Comparison of ENCODE assay signal across 8 cellular contexts in the genomic region with DNA sequence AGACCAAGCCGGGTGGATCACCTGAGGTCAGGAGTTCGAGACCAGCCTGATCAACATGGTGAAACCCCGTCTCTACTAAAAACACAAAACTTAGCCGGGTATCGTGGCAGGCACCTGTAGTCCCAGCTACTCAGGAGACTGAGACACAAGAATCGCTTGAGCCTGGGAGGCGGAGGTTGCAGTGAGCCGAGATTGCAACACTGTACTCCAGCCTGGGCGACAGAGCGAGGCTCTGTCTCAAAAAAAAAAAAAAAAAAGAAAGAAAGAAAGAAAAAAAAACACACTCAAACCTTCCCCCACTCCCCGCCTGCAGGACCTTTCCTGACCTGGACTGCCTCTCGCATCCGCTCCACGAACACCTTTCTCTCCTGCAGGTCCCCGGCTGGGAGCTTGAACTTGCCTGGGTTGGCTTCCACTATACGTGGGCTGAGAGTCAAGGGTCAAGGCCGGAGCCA. TPM values are rescaled to one million over a fixed set of nuclear protein-coding genes. Genes with fewer than 3 reads are reported as not detected.
A peak's percentile ranks its signal among the peaks of the same experiment; 100 is the strongest.
DNase-seq lines count a peak whose midpoint lies in the region; ATAC-seq and TF ChIP-seq lines count a peak whose summit lies in the region.
"Not testable (repeated sequence)": the region's sequence is repeated elsewhere in the genome, so short reads cannot be mapped to it uniquely, and the experiment has no call there.

No MANE protein-coding gene starts in this region.

- H3K4me1 ChIP-seq in ES-I3 (ENCODE audit: insufficient read depth, low read length); mesendoderm (ENCODE audit: control insufficient read depth, low read depth, low read length); upper lobe of right lung: not testable (repeated sequence)
- peaks cover 11% of the 10 kb centered on the region for H3K4me1 ChIP-seq in mammary epithelial cell (ENCODE audit: insufficient read depth, low read length)
- H3K4me1 ChIP-seq in gastroesophageal sphincter, result peaks cover 0 to 44% (median 7%) of the 10 kb centered on the region in 3 donors

- dilution Hi-C loops in mammary epithelial cell (cut with HindIII; ENCODE audit: low sequenced_read_pairs), result not testable (repeated sequence)

- H4K20me1 ChIP-seq in mammary epithelial cell (ENCODE audit: insufficient read depth, low read length), result not testable (repeated sequence)

- H3K9me3 ChIP-seq in ES-I3 (ENCODE audit: control insufficient read depth, insufficient read depth, low read length); mammary epithelial cell (replicated peaks; ENCODE audit: insufficient read depth, low read length); gastroesophageal sphincter; upper lobe of right lung: not testable (repeated sequence)

- H4K5ac ChIP-seq in mesendoderm (ENCODE audit: low read length), result not testable (repeated sequence)

- H3K18ac ChIP-seq in mesendoderm (ENCODE audit: low read length), result not testable (repeated sequence)

- H3K23ac ChIP-seq in mesendoderm (ENCODE audit: low read length), result peak overlapping the region; percentile 89

- CTCF ChIA-PET in activated CD4-positive, alpha-beta memory T cell treated with anti-CD3 and anti-CD28 coated beads for 36 hours (lab: Charles Lee), result interaction anchor here (0.8 to 2.1 kb wide), 5 partner anchors 17 to 50 kb away, joined by 3 to 12 read pairs (median 7); partner anchors contain the start of gene NACC1
- CTCF ChIA-PET in mammary epithelial cell (lab: Charles Lee; ENCODE audit: low non-redundant PET), result not testable (repeated sequence)

- not testable (repeated sequence) for H2BK120ac ChIP-seq in mesendoderm (ENCODE audit: low read depth, low read length)

- peak overlapping the region; percentile 96 for H3K56ac ChIP-seq in mesendoderm (ENCODE audit: low read length)

- TF ChIP-seq CTCF in NB4 (IDR thresholded peaks at IDR 0.05; ENCODE audit: low read depth, low read length); mammary epithelial cell (conservative IDR thresholded peaks at IDR 0.05 in 1 of 2, IDR thresholded peaks at IDR 0.05 in 1 of 2; ENCODE audit: extremely low read depth in 1 of 2, insufficient read depth in 1 of 2, low read depth in 1 of 2, low read length in 2 of 2); gastroesophageal sphincter (IDR thresholded peaks at IDR 0.05); retinal pigment epithelial cell (conservative IDR thresholded peaks at IDR 0.05; ENCODE audit: low read depth, low read length); upper lobe of right lung (IDR thresholded peaks at IDR 0.05): not testable (repeated sequence)

- peaks cover 26% of the 10 kb centered on the region for H3K36me3 Mint-ChIP-seq in activated CD4-positive, alpha-beta memory T cell treated with anti-CD3 and anti-CD28 coated beads for 36 hours

- ATAC-seq in gastroesophageal sphincter, upper lobe of right lung: not testable (repeated sequence)

- POLR2A ChIA-PET in activated CD4-positive, alpha-beta memory T cell treated with anti-CD3 and anti-CD28 coated beads for 36 hours (lab: Charles Lee), result interaction anchor here (0.6 to 1.6 kb wide), 3 partner anchors 13 to 46 kb away, joined by 3 to 10 read pairs (median 3); no protein-coding TSS in a partner anchor

- H3K4me2 ChIP-seq in mammary epithelial cell (ENCODE audit: insufficient read depth, low read depth, low read length) (peak overlapping the region; percentile 99), mesendoderm (ENCODE audit: low read length) (peak overlapping the region; percentile 96)

- H3K36me3 ChIP-seq in ES-I3 (ENCODE audit: insufficient read depth, low read length); mammary epithelial cell (ENCODE audit: insufficient read depth, low read length); mesendoderm (ENCODE audit: control insufficient read depth, insufficient read depth, low read length): not testable (repeated sequence)
- H3K36me3 ChIP-seq in gastroesophageal sphincter (peaks cover 0 to 22% of the 10 kb centered on the region in 2 donors), upper lobe of right lung (peaks cover 13% of the 10 kb centered on the region)

- H2AFZ ChIP-seq in mammary epithelial cell (ENCODE audit: low read depth, low read length), result peak overlapping the region; percentile 90

- H3K4me3 Mint-ChIP-seq in activated CD4-positive, alpha-beta memory T cell treated with anti-CD3 and anti-CD28 coated beads for 36 hours, result peak overlapping the region; percentile 99

- H3K27ac ChIP-seq in mammary epithelial cell (ENCODE audit: insufficient read depth, low read depth, low read length); mesendoderm (ENCODE audit: low read depth, low read length): not testable (repeated sequence)
- H3K27ac ChIP-seq in gastroesophageal sphincter (peak overlapping the region in 3 of 4 donors; percentile 98 to 100 (median 99)), upper lobe of right lung (peak overlapping the region; percentile 99)

- not testable (repeated sequence) for BruUV-seq in mammary epithelial cell (replicated peaks; lab: Mats Ljungman, UMichigan)

- H3K27me3 ChIP-seq in mammary epithelial cell (ENCODE audit: insufficient read depth, low read length); gastroesophageal sphincter; mesendoderm (ENCODE audit: insufficient read depth, low read length, poor library complexity); upper lobe of right lung: not testable (repeated sequence)

- intact Hi-C loops in activated CD4-positive, alpha-beta memory T cell treated with anti-CD3 and anti-CD28 coated beads for 36 hours (cut with micrococcal nuclease); mammary epithelial cell (cut with micrococcal nuclease); upper lobe of right lung (cut with DNase I): not testable (repeated sequence)

- H3K79me2 ChIP-seq in mammary epithelial cell (ENCODE audit: insufficient read depth, low read length) (peaks cover 46% of the 10 kb centered on the region), mesendoderm (ENCODE audit: control insufficient read depth, insufficient read depth, low read length) (peaks cover 22% of the 10 kb centered on the region)

- DNase-seq in NB4 (ENCODE audit: low read depth); activated CD4-positive, alpha-beta memory T cell treated with anti-CD3 and anti-CD28 coated beads for 36 hours; mammary epithelial cell; mesendoderm; retinal pigment epithelial cell (ENCODE audit: low read depth); upper lobe of right lung: not testable (repeated sequence)

- in situ Hi-C loops in mammary epithelial cell (cut with MboI; ENCODE audit: low sequenced_read_pairs in 2 of 2), result not testable (repeated sequence)

- not testable (repeated sequence) for H3K79me1 ChIP-seq in mesendoderm (ENCODE audit: low read length)

- H3K27ac Mint-ChIP-seq in activated CD4-positive, alpha-beta memory T cell treated with anti-CD3 and anti-CD28 coated beads for 36 hours, result peak overlapping the region; percentile 68

- H3K27me3 Mint-ChIP-seq in activated CD4-positive, alpha-beta memory T cell treated with anti-CD3 and anti-CD28 coated beads for 36 hours, result not testable (repeated sequence)

- H3K9me3 Mint-ChIP-seq in activated CD4-positive, alpha-beta memory T cell treated with anti-CD3 and anti-CD28 coated beads for 36 hours, result not testable (repeated sequence)

- TF ChIP-seq POLR2A in NB4 (IDR thresholded peaks at IDR 0.05; ENCODE audit: extremely low read depth, insufficient read length); gastroesophageal sphincter (IDR thresholded peaks at IDR 0.05): not testable (repeated sequence)

- H2BK5ac ChIP-seq in mesendoderm (ENCODE audit: low read length), result not testable (repeated sequence)

- peaks cover 19% of the 10 kb centered on the region for H3K4me1 Mint-ChIP-seq in activated CD4-positive, alpha-beta memory T cell treated with anti-CD3 and anti-CD28 coated beads for 36 hours (ENCODE audit: low read depth)

- H3K9ac ChIP-seq in ES-I3 (ENCODE audit: low read depth, low read length) (peak overlapping the region; percentile 91), mammary epithelial cell (ENCODE audit: insufficient read depth, low read length) (peak overlapping the region; percentile 88), mesendoderm (ENCODE audit: low read length) (peak overlapping the region; percentile 90)

- H3K4me3 ChIP-seq in NB4 (ENCODE audit: low read depth, low read length) (peak overlapping the region; percentile 92), mammary epithelial cell (replicated peaks in 1 of 3; ENCODE audit: insufficient read depth in 1 of 3, low read depth in 2 of 3, low read length in 3 of 3) (peak overlapping the region; percentile 61 to 93 (median 74)), gastroesophageal sphincter (peak overlapping the region; percentile 94 to 96), mesendoderm (ENCODE audit: low read length) (peak overlapping the region; percentile 80), retinal pigment epithelial cell (ENCODE audit: low read length) (peak overlapping the region; percentile 80), upper lobe of right lung (peak overlapping the region; percentile 96)

- WGBS in mammary epithelial cell (ENCODE audit: low coverage, missing lambda C conversion rate), result 41% methylated on average over 9 of the region's 17 CpGs
- WGBS in gastroesophageal sphincter (ENCODE audit: low coverage in 1 of 2), 2 donors, result 23% methylated on average over 5 of the region's 17 CpGs; no CpG with 5 or more reads in 1 of the 2 donors
- no CpG with 5 or more reads among the region's 17 CpGs for WGBS in mesendoderm (ENCODE audit: extremely low coverage, insufficient coverage, low lambda C conversion rate)

- not testable (repeated sequence) for H2AK5ac ChIP-seq in mesendoderm (ENCODE audit: low read length)

- TF ChIP-seq EP300 in gastroesophageal sphincter (IDR thresholded peaks at IDR 0.05), result not testable (repeated sequence)

- H2BK15ac ChIP-seq in mesendoderm (replicated peaks; ENCODE audit: low read depth), result not testable (repeated sequence)

- not testable (repeated sequence) for H3K4ac ChIP-seq in mesendoderm (ENCODE audit: low read depth, low read length)

- H4K8ac ChIP-seq in mesendoderm (ENCODE audit: low read depth, low read length), result not testable (repeated sequence)

RNA-seq across cellular contexts. Expression of gene STX10, which starts 1.0 kb away (rescaled TPM):
- total RNA-seq in activated CD4-positive, alpha-beta memory T cell treated with anti-CD3 and anti-CD28 coated beads for 36 hours, result 10 to 100 TPM; 65.5 to 66.3 TPM
- total RNA-seq in mammary epithelial cell (10 to 100 TPM; 33.7 to 48.0 TPM), gastroesophageal sphincter (10 to 100 TPM; 45.1 to 69.0 (median 53.0) TPM), upper lobe of right lung (65.4 TPM)
- polyA plus RNA-seq in mammary epithelial cell, result 67.4 TPM
- 102 TPM for polyA minus RNA-seq in mammary epithelial cell
- polyA plus RNA-seq in mesendoderm (2013, experiment 1 of 2), result 30.2 TPM
- 29.9 TPM for polyA plus RNA-seq in mesendoderm (2013, experiment 2 of 2)

RNA-seq across cellular contexts. Expression of gene IER2, which starts 1.0 kb away (rescaled TPM):
- total RNA-seq in activated CD4-positive, alpha-beta memory T cell treated with anti-CD3 and anti-CD28 coated beads for 36 hours, result 100 to 1,000 TPM; 129 to 137 TPM
- total RNA-seq in mammary epithelial cell (100 to 1,000 TPM in 1 of 2 donors, 10 to 100 TPM in 1; 16.2 to 108 TPM), gastroesophageal sphincter (10 to 100 TPM; 33.8 to 62.1 (median 48.0) TPM), upper lobe of right lung (104 TPM)
- polyA plus RNA-seq in mammary epithelial cell, result 42.1 TPM
- polyA minus RNA-seq in mammary epithelial cell, result 25.5 TPM
- polyA plus RNA-seq in mesendoderm (2013, experiment 1 of 2), result 75.2 TPM
- 77.2 TPM for polyA plus RNA-seq in mesendoderm (2013, experiment 2 of 2)

RNA-seq across cellular contexts. Expression of gene NACC1, which starts 31.1 kb away (rescaled TPM):
- 10 to 100 TPM; 89.8 to 90.9 TPM for total RNA-seq in activated CD4-positive, alpha-beta memory T cell treated with anti-CD3 and anti-CD28 coated beads for 36 hours
- total RNA-seq in mammary epithelial cell (100 to 1,000 TPM in 1 of 2 donors, 10 to 100 TPM in 1; 76.2 to 106 TPM), gastroesophageal sphincter (10 to 100 TPM; 23.8 to 55.2 (median 26.2) TPM), upper lobe of right lung (39.8 TPM)
- 90.9 TPM for polyA plus RNA-seq in mammary epithelial cell
- 45.9 TPM for polyA minus RNA-seq in mammary epithelial cell
- 210 TPM for polyA plus RNA-seq in mesendoderm (2013, experiment 1 of 2)
- polyA plus RNA-seq in mesendoderm (2013, experiment 2 of 2), result 205 TPM

RNA-seq across cellular contexts. Expression of gene TRMT1, which starts 32.7 kb away (rescaled TPM):
- 10 to 100 TPM; 59.2 to 61.3 TPM for total RNA-seq in activated CD4-positive, alpha-beta memory T cell treated with anti-CD3 and anti-CD28 coated beads for 36 hours
- total RNA-seq in mammary epithelial cell (10 to 100 TPM; 28.7 to 56.2 TPM), gastroesophageal sphincter (10 to 100 TPM; 25.7 to 30.0 (median 28.7) TPM), upper lobe of right lung (33.7 TPM)
- polyA plus RNA-seq in mammary epithelial cell, result 39.3 TPM
- 66.7 TPM for polyA minus RNA-seq in mammary epithelial cell
- 67.9 TPM for polyA plus RNA-seq in mesendoderm (2013, experiment 1 of 2)
- polyA plus RNA-seq in mesendoderm (2013, experiment 2 of 2), result 70.6 TPM

RNA-seq across cellular contexts. Expression of gene LYL1, which starts 46.5 kb away (rescaled TPM):
- total RNA-seq in activated CD4-positive, alpha-beta memory T cell treated with anti-CD3 and anti-CD28 coated beads for 36 hours, result 1 to 10 TPM; 5.0 to 5.6 TPM
- total RNA-seq in mammary epithelial cell (not detected), gastroesophageal sphincter (10 to 100 TPM in 2 of 4 donors, 1 to 10 TPM in 2; 9.9 to 11.8 (median 10.8) TPM), upper lobe of right lung (21.8 TPM)
- polyA plus RNA-seq in mammary epithelial cell, result not detected
- not detected for polyA minus RNA-seq in mammary epithelial cell
- polyA plus RNA-seq in mesendoderm (2013, experiment 1 of 2), result 0.48 TPM
- polyA plus RNA-seq in mesendoderm (2013, experiment 2 of 2), result 0.62 TPM
